9 cellular contexts compared by ENCODE assay signal in the genomic region with DNA sequence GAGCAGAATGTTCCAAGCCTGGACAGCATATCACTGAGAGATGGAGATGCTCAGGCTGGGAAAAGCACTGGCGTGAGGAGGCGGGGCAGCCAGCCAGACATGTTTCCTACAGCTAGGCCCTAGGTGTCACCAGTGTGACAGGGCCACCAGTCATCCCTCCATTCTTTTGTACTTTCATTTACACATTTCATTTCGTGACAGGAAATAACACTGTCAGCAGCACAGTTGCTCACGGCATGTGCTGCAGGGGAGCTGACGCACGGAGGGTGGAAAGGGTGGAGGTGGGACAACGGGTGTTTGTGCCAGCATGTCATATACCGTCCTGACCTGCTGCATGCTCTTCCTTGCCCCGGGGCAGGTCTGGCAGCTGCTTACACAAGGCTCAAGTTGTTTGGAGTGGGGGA. TPM values are rescaled to one million over a fixed set of nuclear protein-coding genes. Genes with fewer than 3 reads are reported as not detected.
DNase-seq lines count a peak whose midpoint lies in the region; ATAC-seq, FAIRE-seq and TF ChIP-seq lines count a peak whose summit lies in the region.
"Had no signal": no experiment of that assay in that cellular context is flagged by ENCODE, and none has a peak within 500 bp of the region (broad histone marks: within the 10 kb centered on the region; RNA-seq: fewer than 3 reads in every experiment).

No MANE protein-coding gene starts in this region.

- DNase-seq in GM19239 (ENCODE audit: insufficient read length, low spot score) = no peak
- DNase-seq in activated CD4-positive, alpha-beta T cell treated with anti-CD3 and anti-CD28 coated beads for 1 hour = peak; percentile 78
- peak; percentile 37 for DNase-seq in colonic mucosa
- DNase-seq in stimulated activated CD4-positive, alpha-beta T cell treated with anti-CD3 and anti-CD28 coated beads, Interleukin-4, amount 100 ng/mL, for 1 hour = peak; percentile 80
- DNase-seq in HK-2 (ENCODE audit: unreplicated experiment) = no peak
- DNase-seq in HuH-7 (ENCODE audit: low spot score) = no peak

- peak; percentile 80 for ATAC-seq in HG03342 (IDR thresholded peaks at IDR 0.05; ENCODE audit: unreplicated experiment)

- H3K4me1 ChIP-seq in BLaER1 (peaks cover 32% of the 10 kb centered on the region), colonic mucosa (no peaks in the 10 kb centered on the region)

- H3K9ac ChIP-seq in BLaER1 = peak overlapping the region; percentile 47; the same call in 1 of the 2 replicates
- no peak overlapping the region for H3K9ac ChIP-seq in colonic mucosa (ENCODE audit: low read depth in 2 of 2, low read length in 2 of 2)

- H3K4me3 ChIP-seq in BLaER1 = 0 out of 2 replicates have a peak overlapping the region, but pooled peaks have one; percentile 38
- no peak overlapping the region for H3K4me3 ChIP-seq in colonic mucosa

- TF ChIP-seq CTCF in colonic mucosa (IDR thresholded peaks at IDR 0.05) = no peak

- H3K36me3 ChIP-seq in BLaER1 (no peaks in the 10 kb centered on the region), colonic mucosa (no peaks in the 10 kb centered on the region)

- peak overlapping the region; percentile 57 for H3K27ac ChIP-seq in BLaER1
- H3K27ac ChIP-seq in colonic mucosa = peak overlapping the region; percentile 13

- H3K4me2 ChIP-seq in BLaER1 = peak overlapping the region; percentile 82

- H3K9me3 ChIP-seq in BLaER1 (no peaks in the 10 kb centered on the region), colonic mucosa (no peaks in the 10 kb centered on the region)

- peak; percentile 96 for FAIRE-seq in GM19239 (lab: Jason Lieb, UNC)
- FAIRE-seq: endometrium had no signal

- H4K20me1 ChIP-seq in BLaER1 = no peaks in the 10 kb centered on the region

- intact Hi-C loops in colonic mucosa (cut with DNase I) = no loop called here

- H3K27me3 ChIP-seq in BLaER1 (no peaks in the 10 kb centered on the region), colonic mucosa (no peaks in the 10 kb centered on the region)

RNA-seq across cellular contexts. Expression of gene CEMIP2, which starts 14.8 kb away (rescaled TPM):
- total RNA-seq in colonic mucosa = 100 to 1,000 TPM in 1 of 2 donors, 10 to 100 TPM in 1; 72.7 to 111 TPM

Comparison
In these comparisons a context has a peak if more than half of its experiments do, and no peak if none do; other contexts are left out.
1. DNase-seq: peak in activated CD4-positive, alpha-beta T cell treated with anti-CD3 and anti-CD28 coated beads for 1 hour (single experiment), colonic mucosa (single experiment) and stimulated activated CD4-positive, alpha-beta T cell treated with anti-CD3 and anti-CD28 coated beads, Interleukin-4, amount 100 ng/mL, for 1 hour (single experiment); none in GM19239 (single experiment), HK-2 (single experiment) and HuH-7 (single experiment).